8 cellular contexts compared by ENCODE assay signal in the genomic region with DNA sequence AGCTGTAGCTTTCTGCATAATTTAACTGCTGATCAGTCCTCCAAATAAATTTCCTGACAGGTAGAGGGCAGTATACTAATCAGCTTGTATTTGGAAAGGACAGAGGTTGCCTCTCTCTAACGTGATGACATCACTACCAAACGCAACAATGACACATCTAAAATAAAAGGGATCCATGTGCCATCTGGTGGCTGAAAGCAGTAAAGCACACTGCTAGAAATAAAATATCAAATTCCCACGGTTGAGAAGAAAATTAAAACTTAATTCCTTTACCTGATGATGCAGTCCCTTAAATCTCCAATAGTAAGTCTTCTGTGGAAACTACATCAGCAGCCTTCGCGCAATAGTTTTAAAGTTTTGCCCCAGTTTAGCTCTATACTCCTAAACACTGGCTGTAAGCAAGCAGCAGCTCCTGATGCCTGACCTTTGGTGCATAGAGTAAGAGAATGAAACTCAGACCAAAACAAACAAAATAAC. TPM values are rescaled to one million over a fixed set of nuclear protein-coding genes. Genes with fewer than 3 reads are reported as not detected.
DNase-seq lines count a peak whose midpoint lies in the region; ATAC-seq and TF ChIP-seq lines count a peak whose summit lies in the region.

No MANE protein-coding gene starts in this region.

- H3K27me3 Mint-ChIP-seq in activated T-cell treated with anti-CD3 and anti-CD28 coated beads, Interleukin-2, amount 50 U/mL, for 72 hours (ENCODE audit: low read depth), result no peaks in the 10 kb centered on the region
- H3K27me3 Mint-ChIP-seq in neural progenitor cell (ENCODE audit: insufficient read depth, low read depth), result no peaks in the 10 kb centered on the region

- H3K4me1 Mint-ChIP-seq in activated T-cell treated with anti-CD3 and anti-CD28 coated beads, Interleukin-2, amount 50 U/mL, for 72 hours (ENCODE audit: low read depth), result peaks cover 22% of the 10 kb centered on the region
- H3K4me1 Mint-ChIP-seq in neural progenitor cell, result peaks cover 14% of the 10 kb centered on the region

- peak overlapping the region; percentile 59 for H3K27ac ChIP-seq in Karpas-422 (ENCODE audit: low read length)
- peak overlapping the region in 3 of 4 donors; percentile 19 to 48 (median 34) for H3K27ac ChIP-seq in Peyer's patch
- peak overlapping the region; percentile 75 for H3K27ac ChIP-seq in neural progenitor cell
- peak overlapping the region; percentile 53 for H3K27ac ChIP-seq in temporal lobe (ENCODE audit: low read depth, low read length)

- no peak for TF ChIP-seq POLR2A in Peyer's patch (IDR thresholded peaks at IDR 0.05)

- DNase-seq in H4 (ENCODE audit: low spot score) (peak; percentile 96), Karpas-422 (peak; percentile 96), Peyer's patch (peak in 2 of 3 donors; percentile 76 to 84), fibroblast of the aortic adventitia (ENCODE audit: low read depth) (peak; percentile 98), neural progenitor cell (ENCODE audit: low spot score) (peak; percentile 88)
- peak; percentile 64 to 73 for DNase-seq in activated T-cell treated with anti-CD3 and anti-CD28 coated beads, Interleukin-2, amount 50 U/mL, for 72 hours

- H3K79me2 ChIP-seq in Karpas-422 (ENCODE audit: low read length), result peaks cover 38% of the 10 kb centered on the region
- no peaks in the 10 kb centered on the region for H3K79me2 ChIP-seq in neural progenitor cell (ENCODE audit: low read depth)

- no peaks in the 10 kb centered on the region for H3K9me2 ChIP-seq in Karpas-422 (replicated peaks; ENCODE audit: insufficient read depth, low read length)

- TF ChIP-seq CTCF in Peyer's patch (IDR thresholded peaks at IDR 0.05) (peak; percentile 92 to 100 (median 100)), fibroblast of the aortic adventitia (IDR thresholded peaks at IDR 0.05; ENCODE audit: insufficient read depth, low read length) (peak; percentile 74), neural progenitor cell (IDR thresholded peaks at IDR 0.05) (peak; percentile 99)

- peak; percentile 89 to 96 for ATAC-seq in activated T-cell treated with anti-CD3 and anti-CD28 coated beads, Interleukin-2, amount 50 U/mL, for 72 hours (replicated peaks in 1 of 2)

- H4K20me1 ChIP-seq in Karpas-422 (ENCODE audit: insufficient read depth, low read depth, low read length) (no peaks in the 10 kb centered on the region), neural progenitor cell (ENCODE audit: low read depth) (no peaks in the 10 kb centered on the region)

- H3K36me3 Mint-ChIP-seq in activated T-cell treated with anti-CD3 and anti-CD28 coated beads, Interleukin-2, amount 50 U/mL, for 72 hours (ENCODE audit: insufficient read depth in 2 of 2), result peaks cover 12 to 45% of the 10 kb centered on the region in 2 donors
- H3K36me3 Mint-ChIP-seq in neural progenitor cell, result peaks cover 30% of the 10 kb centered on the region

- H3K27ac Mint-ChIP-seq in activated T-cell treated with anti-CD3 and anti-CD28 coated beads, Interleukin-2, amount 50 U/mL, for 72 hours, result peak overlapping the region; percentile 91
- H3K27ac Mint-ChIP-seq in neural progenitor cell, result peak overlapping the region; percentile 52

- H3K9ac ChIP-seq in ES-I3 (ENCODE audit: low read depth, low read length) (peak overlapping the region; percentile 2; the same call in 1 of the 2 replicates), Karpas-422 (ENCODE audit: low read length) (no peak overlapping the region; the same call in 1 of the 2 replicates), neural progenitor cell (no peak overlapping the region)

- H3K9me3 ChIP-seq in ES-I3 (ENCODE audit: control insufficient read depth, insufficient read depth, low read length) (no peaks in the 10 kb centered on the region; the same call in 1 of the 2 replicates), Karpas-422 (ENCODE audit: low read length) (no peaks in the 10 kb centered on the region), Peyer's patch (no peaks in the 10 kb centered on the region), neural progenitor cell (ENCODE audit: low read depth) (no peaks in the 10 kb centered on the region)

- H3K4me3 ChIP-seq in Karpas-422 (ENCODE audit: low read length), result no peak overlapping the region
- H3K4me3 ChIP-seq in Peyer's patch, result no peak overlapping the region
- no peak overlapping the region for H3K4me3 ChIP-seq in fibroblast of the aortic adventitia (ENCODE audit: low read depth, low read length)
- H3K4me3 ChIP-seq in neural progenitor cell, result no peak overlapping the region

- H3K4me1 ChIP-seq in ES-I3 (ENCODE audit: insufficient read depth, low read length), result peaks cover 22% of the 10 kb centered on the region
- peaks cover 29% of the 10 kb centered on the region for H3K4me1 ChIP-seq in Karpas-422 (ENCODE audit: low read length)
- H3K4me1 ChIP-seq in Peyer's patch, result peaks cover 0 to 12% (median 0%) of the 10 kb centered on the region in 4 donors
- peaks cover 9% of the 10 kb centered on the region for H3K4me1 ChIP-seq in neural progenitor cell

- H3K27me3 ChIP-seq in Karpas-422 (ENCODE audit: low read length), result no peaks in the 10 kb centered on the region
- no peaks in the 10 kb centered on the region for H3K27me3 ChIP-seq in Peyer's patch
- no peaks in the 10 kb centered on the region for H3K27me3 ChIP-seq in neural progenitor cell

- no peaks in the 10 kb centered on the region for H3K9me3 Mint-ChIP-seq in activated T-cell treated with anti-CD3 and anti-CD28 coated beads, Interleukin-2, amount 50 U/mL, for 72 hours
- H3K9me3 Mint-ChIP-seq in neural progenitor cell, result no peaks in the 10 kb centered on the region

- peak overlapping the region in 1 of 2 donors; percentile 8 for H3K4me3 Mint-ChIP-seq in activated T-cell treated with anti-CD3 and anti-CD28 coated beads, Interleukin-2, amount 50 U/mL, for 72 hours
- H3K4me3 Mint-ChIP-seq in neural progenitor cell, result no peak overlapping the region

- H3K4me2 ChIP-seq in Karpas-422 (ENCODE audit: low read depth, low read length, poor library complexity, severe bottlenecking) (no peak overlapping the region), neural progenitor cell (no peak overlapping the region)

- H3K36me3 ChIP-seq in ES-I3 (ENCODE audit: insufficient read depth, low read length) (peaks cover 22% of the 10 kb centered on the region; the same call in 1 of the 2 replicates), Karpas-422 (ENCODE audit: insufficient read depth, low read length) (peaks cover 62% of the 10 kb centered on the region), Peyer's patch (peaks cover 0 to 40% (median 0%) of the 10 kb centered on the region in 3 donors), neural progenitor cell (peaks cover 20% of the 10 kb centered on the region)

- H2AFZ ChIP-seq in Karpas-422 (ENCODE audit: low read length) (no peak overlapping the region), neural progenitor cell (replicated peaks) (no peak overlapping the region)

- peaks cover 41% of the 10 kb centered on the region for H3F3A ChIP-seq in neural progenitor cell (ENCODE audit: low read depth)

RNA-seq across cellular contexts. Expression of a gene that starts 54.5 kb away (rescaled TPM):
- total RNA-seq in H4 (2014; rRNA removed; shearing (Covaris generic)), result 24.3 and 40.7 TPM in 2 replicates
- total RNA-seq in Karpas-422 (2014; rRNA removed; shearing (Covaris generic); ENCODE audit: low replicate concordance), result 147 and 181 TPM in 2 replicates
- 100 to 1,000 TPM in 2 of 4 donors, 10 to 100 TPM in 2; 98.2 to 115 (median 102) TPM for total RNA-seq in Peyer's patch
- 100 to 1,000 TPM; 162 to 165 TPM for total RNA-seq in activated T-cell treated with anti-CD3 and anti-CD28 coated beads, Interleukin-2, amount 50 U/mL, for 72 hours
- total RNA-seq in fibroblast of the aortic adventitia (ENCODE audit: low replicate concordance), result 16.3 and 22.1 TPM in 2 replicates
- total RNA-seq in neural progenitor cell (ENCODE audit: low replicate concordance), result 20.4 and 30.8 TPM in 2 replicates
- 25.8 TPM for total RNA-seq in temporal lobe
